9 cellular contexts compared by ENCODE assay signal in the genomic region with DNA sequence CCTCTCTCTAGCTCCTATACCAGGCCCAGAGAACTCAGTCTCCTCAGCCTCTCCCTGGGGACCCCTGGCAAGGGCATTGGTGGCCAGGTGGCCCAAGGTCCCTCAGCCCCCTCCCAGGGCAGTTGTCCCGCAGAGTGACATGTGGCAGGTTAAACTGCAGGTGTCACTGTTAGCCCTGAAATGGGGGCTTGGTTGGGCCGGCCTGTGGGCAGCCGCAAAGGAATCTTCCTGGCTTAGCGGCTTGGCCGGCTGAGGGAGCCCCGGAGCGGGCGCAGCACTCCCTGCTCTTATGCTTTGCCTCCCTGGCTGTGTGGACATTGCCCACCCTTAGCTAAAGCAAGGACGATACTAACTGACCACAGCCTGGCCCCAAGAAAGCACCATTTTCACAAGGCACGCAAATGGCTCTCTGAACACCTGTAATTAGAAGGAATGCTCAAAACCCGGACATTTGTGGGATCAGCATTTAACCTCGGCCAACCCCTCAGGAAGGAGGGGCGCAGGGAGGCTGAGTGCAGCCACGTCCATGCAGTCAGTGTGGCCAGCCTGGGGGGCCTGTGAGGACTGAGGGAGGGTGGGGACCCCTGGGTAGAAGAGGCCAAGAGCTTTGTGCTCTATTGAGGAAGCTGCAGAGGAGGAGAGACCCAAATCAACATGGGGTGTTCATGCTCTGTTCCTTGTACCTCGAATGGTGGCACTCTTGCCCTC.
A peak's percentile ranks its signal among the peaks of the same experiment; 100 is the strongest.
DNase-seq lines count a peak whose midpoint lies in the region; ATAC-seq, FAIRE-seq and TF ChIP-seq lines count a peak whose summit lies in the region.
"Had no signal": no experiment of that assay in that cellular context is flagged by ENCODE, and none has a peak within 500 bp of the region (broad histone marks: within the 10 kb centered on the region; RNA-seq: fewer than 3 reads in every experiment).

No MANE protein-coding gene starts in this region.

- H3K56ac ChIP-seq in H1 (replicated peaks; ENCODE audit: insufficient read length, low read depth, low read length): no peak overlapping the region

- ATAC-seq in DND-41 (ENCODE audit: insufficient read depth, low read depth) (peak; percentile 65), GM19463 (IDR thresholded peaks at IDR 0.05; ENCODE audit: unreplicated experiment) (peak; percentile 80)

- no peak overlapping the region for H2BK5ac ChIP-seq in H1 (ENCODE audit: low read depth, low read length)

- no peaks in the 10 kb centered on the region for H3K79me2 ChIP-seq in DND-41 (ENCODE audit: insufficient read depth, low read length)
- no peaks in the 10 kb centered on the region for H3K79me2 ChIP-seq in H1 (ENCODE audit: control insufficient read depth in 1 of 2, insufficient read depth in 2 of 2, low read length in 2 of 2)

- H2AK5ac ChIP-seq in H1 (ENCODE audit: low read depth, low read length): no peak overlapping the region

- H3K4ac ChIP-seq in H1 (replicated peaks; ENCODE audit: insufficient read length, low read depth, low read length): no peak overlapping the region

- no peak overlapping the region for H3K23ac ChIP-seq in H1 (ENCODE audit: insufficient read length)

- no peak for DNase-seq in DND-41
- DNase-seq in HuH-7.5 (ENCODE audit: low spot score): peak; percentile 49
- DNase-seq in SJCRH30: peak; percentile 71 to 80
- peak; percentile 43 to 85 for DNase-seq in H1 (ENCODE audit: low read depth in 1 of 2, low spot score in 2 of 2)
- DNase-seq in neural crest cell (ENCODE audit: low read depth, low spot score): peak; percentile 66
- DNase-seq in H4 (ENCODE audit: low spot score): no peak
- no peak for DNase-seq in T-helper 9 cell

- CTCF ChIA-PET in H1 (lab: Charles Lee; ENCODE audit: partially characterized antibody): interaction anchor here (0.7 to 10.6 kb wide), 37 partner anchors 7 to 415 kb away, joined by 3 to 87 read pairs (median 4); no protein-coding TSS in a partner anchor

- POLR2A ChIA-PET in H1 (lab: Charles Lee; ENCODE audit: partially characterized antibody): interaction anchor here (0.5 kb wide), 1 partner anchor 81 kb away, joined by 4 read pairs; no protein-coding TSS in a partner anchor

- no peak overlapping the region for H2BK15ac ChIP-seq in H1 (ENCODE audit: low read length)

- no peaks in the 10 kb centered on the region for H3K9me3 Mint-ChIP-seq in neural crest cell
- H3K9me3 Mint-ChIP-seq: naive thymus-derived CD8-positive, alpha-beta T cell had no signal

- H3K36me3 ChIP-seq in DND-41 (ENCODE audit: insufficient read depth, low read length) (no peaks in the 10 kb centered on the region), SJCRH30 (no peaks in the 10 kb centered on the region), H1 (ENCODE audit: control insufficient read depth in 2 of 4, insufficient read depth in 4 of 4, low read length in 3 of 4) (no peaks in the 10 kb centered on the region)

- H3K27me3 ChIP-seq in DND-41 (ENCODE audit: insufficient read depth, low read length, poor library complexity) (no peaks in the 10 kb centered on the region), SJCRH30 (no peaks in the 10 kb centered on the region), H1 (replicated peaks in 1 of 4; ENCODE audit: control insufficient read depth in 3 of 4, extremely low read depth in 1 of 4, insufficient read depth in 3 of 4, low read length in 3 of 4) (peaks cover 0 to 3% (median 0%) of the 10 kb centered on the region in 4 experiments; a peak in 1 of 7 replicates)

- peak; percentile 70 for FAIRE-seq in H1 (lab: Jason Lieb, UNC)

- H2BK12ac ChIP-seq in H1 (ENCODE audit: low read depth, low read length): peak overlapping the region; percentile 44; the same call in 1 of the 2 replicates

- peak overlapping the region; percentile 40; the same call in 1 of the 2 replicates for H3K18ac ChIP-seq in H1 (ENCODE audit: extremely low read depth, low read length)

- H3K4me3 Mint-ChIP-seq in neural crest cell: peak overlapping the region; percentile 55
- H3K4me3 Mint-ChIP-seq: naive thymus-derived CD8-positive, alpha-beta T cell had no signal

- H3K23me2 ChIP-seq in H1 (ENCODE audit: low read depth, low read length): no peaks in the 10 kb centered on the region

- TF ChIP-seq RAD21 in H1 (IDR thresholded peaks at IDR 0.05 in 1 of 2, conservative IDR thresholded peaks at IDR 0.05 in 1 of 2; ENCODE audit: low read depth in 2 of 2, low read length in 2 of 2): peak; percentile 100

- H3K79me1 ChIP-seq in H1 (ENCODE audit: low read depth, low read length): no peaks in the 10 kb centered on the region

- H3K27ac Mint-ChIP-seq in neural crest cell (ENCODE audit: unreplicated experiment): no peak overlapping the region

- no peaks in the 10 kb centered on the region for H3K36me3 Mint-ChIP-seq in neural crest cell (ENCODE audit: low read depth)
- H3K36me3 Mint-ChIP-seq: naive thymus-derived CD8-positive, alpha-beta T cell had no signal

- H4K20me1 ChIP-seq in DND-41 (ENCODE audit: insufficient read depth, low read length): no peaks in the 10 kb centered on the region
- H4K20me1 ChIP-seq in H1 (replicated peaks in 1 of 2; ENCODE audit: control insufficient read depth in 1 of 2, insufficient read depth in 2 of 2, low read length in 2 of 2): no peaks in the 10 kb centered on the region

- no peak overlapping the region for H3K14ac ChIP-seq in H1 (ENCODE audit: insufficient read length)

- no peaks in the 10 kb centered on the region for H3K4me1 ChIP-seq in DND-41 (ENCODE audit: insufficient read depth, low read length)
- no peaks in the 10 kb centered on the region for H3K4me1 ChIP-seq in SJCRH30
- H3K4me1 ChIP-seq in H1 (replicated peaks in 1 of 4; ENCODE audit: control insufficient read depth in 3 of 4, insufficient read depth in 4 of 4, low read length in 3 of 4): peaks cover 0 to 6% (median 0%) of the 10 kb centered on the region in 4 experiments; a peak in 2 of 7 replicates

- peak overlapping the region; percentile 28 for H4K8ac ChIP-seq in H1 (ENCODE audit: extremely low read depth, insufficient read depth, low read length)

- WGBS in H1 (ENCODE audit: extremely low coverage in 1 of 2, insufficient coverage in 1 of 2, insufficient read length in 1 of 2, insufficient replicate concordance in 2 of 2, low coverage in 1 of 2, low lambda C conversion rate in 2 of 2, missing lambda C conversion rate in 1 of 2), 2 experiments: 28% methylated on average over 15 of the region's 15 CpGs; no CpG with 5 or more reads in 1 of the 2 experiments

- peak; percentile 63 for TF ChIP-seq CTCF in DND-41 (IDR thresholded peaks at IDR 0.05; ENCODE audit: borderline replicate concordance, extremely low read depth, low read length, poor library complexity, severe bottlenecking)
- TF ChIP-seq CTCF in H1 (IDR thresholded peaks at IDR 0.05; ENCODE audit: control extremely low read depth in 1 of 3, insufficient read depth in 1 of 3, low read depth in 1 of 3, low read length in 3 of 3): peak; percentile 79 to 98 (median 93)
- peak; percentile 78 for TF ChIP-seq CTCF in neural crest cell (conservative IDR thresholded peaks at IDR 0.05)

- no peaks in the 10 kb centered on the region for H3K9me3 ChIP-seq in DND-41 (ENCODE audit: insufficient read depth, low read length, severe bottlenecking)
- no peaks in the 10 kb centered on the region for H3K9me3 ChIP-seq in SJCRH30 (replicated peaks)
- no peaks in the 10 kb centered on the region for H3K9me3 ChIP-seq in H1 (ENCODE audit: insufficient read depth in 2 of 2, low read depth in 1 of 2, low read length in 1 of 2)

- no peak overlapping the region for H4K5ac ChIP-seq in H1 (ENCODE audit: insufficient read length, low read depth, low read length)

- H3K4me1 Mint-ChIP-seq in neural crest cell: peaks cover 45% of the 10 kb centered on the region

- H2BK120ac ChIP-seq in H1 (replicated peaks; ENCODE audit: low read depth, low read length): no peak overlapping the region

- TF ChIP-seq EP300 in H1 (IDR thresholded peaks at IDR 0.05; ENCODE audit: borderline replicate concordance in 1 of 2, low read depth in 2 of 2, low read length in 2 of 2): no peak

- H3K27ac ChIP-seq in DND-41 (ENCODE audit: low read length) (no peak overlapping the region), SJCRH30 (no peak overlapping the region), H1 (ENCODE audit: low read depth, low read length) (no peak overlapping the region)

- no peak overlapping the region for H3K4me3 ChIP-seq in DND-41 (ENCODE audit: low read depth in 1 of 2, low read length in 2 of 2)
- H3K4me3 ChIP-seq in SJCRH30: no peak overlapping the region
- no peak overlapping the region for H3K4me3 ChIP-seq in H1 (ENCODE audit: extremely low read depth in 1 of 4, insufficient read depth in 2 of 4, low read depth in 3 of 4, low read length in 4 of 4)

- no peak overlapping the region for H4K91ac ChIP-seq in H1 (replicated peaks; ENCODE audit: insufficient read length, low read length)

- H3K4me2 ChIP-seq in DND-41 (ENCODE audit: insufficient read depth, low read length) (no peak overlapping the region), H1 (ENCODE audit: insufficient read depth in 1 of 2, low read depth in 2 of 2, low read length in 2 of 2) (0 out of 4 replicates have a peak overlapping the region, but pooled peaks of 1 of the 2 experiments have one; percentile 31)

- peaks cover 5% of the 10 kb centered on the region for H3K27me3 Mint-ChIP-seq in neural crest cell (ENCODE audit: low read depth)

- TF ChIP-seq POLR2A in H1 (IDR thresholded peaks at IDR 0.05; ENCODE audit: control extremely low read depth in 1 of 2, low read depth in 2 of 2, low read length in 2 of 2): no peak

- H2BK20ac ChIP-seq in H1 (ENCODE audit: low read length): no peak overlapping the region

- H2AFZ ChIP-seq in DND-41 (ENCODE audit: low read depth, low read length) (no peak overlapping the region), H1 (ENCODE audit: low read length) (peak overlapping the region; percentile 84; the same call in 1 of the 2 replicates)

- H3K9ac ChIP-seq in DND-41 (ENCODE audit: low read depth, low read length) (no peak overlapping the region), H1 (replicated peaks in 1 of 4; ENCODE audit: extremely low read depth in 1 of 4, low read depth in 3 of 4, low read length in 3 of 4) (no peak overlapping the region)

TF ChIP-seq in H1, 55 proteins besides CTCF, POLR2A, EP300 and RAD21 (continues in another document):
- TF ChIP-seq TEAD4 (IDR thresholded peaks at IDR 0.05; ENCODE audit: low read depth, low read length) (0 out of 2 replicates have a peak, but pooled peaks have one; percentile 13), TCF12 (IDR thresholded peaks at IDR 0.05; ENCODE audit: low read depth, low read length) (no peak), GABPA (IDR thresholded peaks at IDR 0.05; ENCODE audit: borderline replicate concordance, insufficient read depth, low read length) (no peak), CEBPB (IDR thresholded peaks at IDR 0.05; ENCODE audit: low read depth, low read length) (no peak), BRCA1 (IDR thresholded peaks at IDR 0.05; ENCODE audit: low read depth, low read length) (no peak)

Comparison
In these comparisons a context has a peak if more than half of its experiments do, and no peak if none do; other contexts are left out.
1. DNase-seq: peak in HuH-7.5 (single experiment), SJCRH30 (2 of 2), H1 (2 of 2) and neural crest cell (single experiment); none in DND-41 (single experiment), H4 (single experiment) and T-helper 9 cell (single experiment).
2. Peak in every context shown above with its lines, with median percentiles within 50 percentile points of each other: CTCF ChIP-seq.